Comparison of ENCODE assay signal across 17 cellular contexts in the genomic region with DNA sequence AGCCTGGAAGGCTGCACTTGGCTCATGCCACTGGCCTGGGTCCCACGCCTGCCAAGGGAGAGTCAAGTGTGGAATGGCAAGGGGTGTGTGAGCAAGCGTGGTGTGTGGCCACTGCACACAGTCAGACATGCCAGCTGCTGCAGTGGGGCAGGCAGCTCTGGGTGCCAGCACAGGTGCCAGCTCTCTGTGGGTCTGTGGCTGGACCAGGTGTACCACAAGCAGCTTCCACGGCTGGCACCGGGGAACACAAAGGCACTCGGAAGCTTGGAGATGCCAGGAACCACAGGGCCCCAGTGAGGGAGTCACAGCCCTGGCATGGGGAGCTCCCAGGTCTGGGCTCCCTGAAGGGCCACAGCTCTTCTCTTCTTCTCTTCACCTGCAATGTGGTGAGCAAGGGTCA. TPM values are rescaled to one million over a fixed set of nuclear protein-coding genes. Genes with fewer than 3 reads are reported as not detected.
DNase-seq lines count a peak whose midpoint lies in the region; ATAC-seq lines count a peak whose summit lies in the region.
"Had no signal": no experiment of that assay in that cellular context is flagged by ENCODE, and none has a peak within 500 bp of the region (broad histone marks: within the 10 kb centered on the region; RNA-seq: fewer than 3 reads in every experiment).

No MANE protein-coding gene starts in this region.

- H3K9me3 ChIP-seq in MG63, result no peaks in the 10 kb centered on the region
- H3K9me3 ChIP-seq in SK-N-MC (ENCODE audit: low read depth, low read length), result no peaks in the 10 kb centered on the region

- H3K36me3 ChIP-seq in MG63 (no peaks in the 10 kb centered on the region), SK-N-MC (ENCODE audit: insufficient read depth, low read length) (no peaks in the 10 kb centered on the region)

- no peak for ATAC-seq in HG02610 (IDR thresholded peaks at IDR 0.05; ENCODE audit: unreplicated experiment)
- ATAC-seq: GM23338 had no signal

- peak; percentile 12 for DNase-seq in MG63
- no peak for DNase-seq in SK-N-MC (ENCODE audit: low read depth, low spot score)
- DNase-seq in mesenteric fat pad (ENCODE audit: low spot score), result peak; percentile 82
- DNase-seq in posterior vena cava (ENCODE audit: low spot score), result peak; percentile 76
- DNase-seq in stimulated activated naive CD4-positive, alpha-beta T cell (lab: John Stamatoyannopoulos, UW), result no peak
- DNase-seq in putamen (ENCODE audit: low spot score), result no peak
- DNase-seq: C1 segment of cervical spinal cord; Calu3; CD4-positive, alpha-beta memory T cell; COR-L47; DMS53; DMS79 treated with DMSO at 0.1 percent for 48 hours; GF-D8 had no signal

- H3K4me3 ChIP-seq in MG63, result no peak overlapping the region
- H3K4me3 ChIP-seq in SK-N-MC, result peak overlapping the region; percentile 14
- H3K4me3 ChIP-seq: GM23338 had no signal

- no peak overlapping the region for H3K27ac ChIP-seq in SK-N-MC

- H3K9ac ChIP-seq in SK-N-MC (ENCODE audit: insufficient read length), result no peak overlapping the region

- no peaks in the 10 kb centered on the region for H3K27me3 ChIP-seq in MG63

- intact Hi-C loops in posterior vena cava (cut with DNase I), result no loop called here

RNA-seq across cellular contexts. Expression of a gene that starts 34.8 kb away (rescaled TPM):
- total RNA-seq in MG63 (2014; rRNA removed; shearing (Covaris generic); ENCODE audit: low replicate concordance), result 0.20 TPM in 1 of 2 replicates, not detected in the other
- total RNA-seq in mesenteric fat pad (not detected), posterior vena cava (not detected)
- total RNA-seq: A172; Calu3; CD4-positive, alpha-beta memory T cell; H9 had no signal

Comparison
In these comparisons a context has a peak if more than half of its experiments do, and no peak if none do; other contexts are left out.
1. DNase-seq: peak in MG63 (single experiment), mesenteric fat pad (single experiment) and posterior vena cava (single experiment); none in SK-N-MC (single experiment), stimulated activated naive CD4-positive, alpha-beta T cell (0 of 6) and putamen (single experiment).